In the genomic region with DNA sequence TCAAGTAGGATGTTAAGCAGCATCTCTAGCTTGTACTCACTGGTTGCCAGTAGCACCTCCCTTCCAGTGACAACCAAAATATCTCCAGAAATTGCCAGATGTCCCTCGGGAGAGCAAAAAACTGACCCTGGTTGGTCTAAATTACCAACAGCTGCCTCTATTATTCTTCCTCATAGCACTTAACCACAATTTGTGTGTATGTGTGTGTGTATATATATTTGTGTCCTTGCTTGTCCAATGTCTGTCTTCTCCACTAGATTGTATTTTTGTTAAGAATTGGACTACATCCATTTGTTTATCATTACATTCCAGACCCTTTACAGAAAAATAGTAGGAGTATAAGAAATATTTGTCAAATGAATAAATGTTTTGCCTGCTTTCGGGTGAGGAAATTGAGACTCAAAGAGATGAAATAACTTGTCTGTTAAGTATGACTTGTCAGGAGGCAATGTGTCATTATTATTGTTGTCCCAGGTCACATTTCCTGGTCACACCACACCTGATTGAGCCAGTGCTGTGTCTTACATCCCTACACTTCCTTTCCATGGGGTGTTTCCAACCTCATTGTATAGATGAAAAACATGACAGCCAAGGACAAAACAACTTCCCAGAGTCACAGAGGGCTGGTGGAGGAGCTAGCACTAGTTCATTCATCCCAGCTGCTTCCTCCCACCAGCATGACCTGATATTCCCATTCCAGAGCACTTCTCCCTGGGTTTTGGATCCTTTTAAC, we compare ENCODE assay signal across 27 cellular contexts. TPM values are rescaled to one million over a fixed set of nuclear protein-coding genes. Genes with fewer than 3 reads are reported as not detected.
DNase-seq lines count a peak whose midpoint lies in the region; FAIRE-seq and TF ChIP-seq lines count a peak whose summit lies in the region.
"Had no signal": no experiment of that assay in that cellular context is flagged by ENCODE, and none has a peak within 500 bp of the region (broad histone marks: within the 10 kb centered on the region; RNA-seq: fewer than 3 reads in every experiment).

No MANE protein-coding gene starts in this region.

- no peaks in the 10 kb centered on the region for H3K27me3 ChIP-seq in bronchial epithelial cell (ENCODE audit: control insufficient read depth, insufficient read depth, low read length)
- no peaks in the 10 kb centered on the region for H3K27me3 ChIP-seq in skeletal muscle satellite cell (ENCODE audit: control insufficient read depth, insufficient read depth, low read length)
- H3K27me3 ChIP-seq: colonic mucosa, stomach, transverse colon had no signal

- peak overlapping the region; percentile 13 for H3K4me2 ChIP-seq in skeletal muscle satellite cell (ENCODE audit: low read length)

- H3K4me1 ChIP-seq in skeletal muscle satellite cell (ENCODE audit: control insufficient read depth, insufficient read depth, low read length) = peaks cover 34% of the 10 kb centered on the region
- H3K4me1 ChIP-seq: colonic mucosa, stomach, transverse colon had no signal

- no peak for TF ChIP-seq CTCF in bronchial epithelial cell (IDR thresholded peaks at IDR 0.05; ENCODE audit: insufficient read depth, low read length, severe bottlenecking)

- no peak overlapping the region for H3K4me3 ChIP-seq in bronchial epithelial cell (ENCODE audit: low read depth, low read length)
- no peak overlapping the region for H3K4me3 ChIP-seq in skeletal muscle satellite cell (ENCODE audit: low read length)
- H3K4me3 ChIP-seq: colonic mucosa, stomach, transverse colon had no signal

- no peak for FAIRE-seq in bronchial epithelial cell (lab: Jason Lieb, UNC)
- FAIRE-seq in HTR-8/SVneo (lab: Jason Lieb, UNC) = no peak
- FAIRE-seq: endometrium, small intestine had no signal

- peak overlapping the region; percentile 8 for H3K9ac ChIP-seq in skeletal muscle satellite cell (ENCODE audit: low read depth, low read length)

- DNase-seq in EL (peak; percentile 29), bronchial epithelial cell (ENCODE audit: low read depth) (peak; percentile 74), fibroblast of peridontal ligament (ENCODE audit: extremely low read depth) (peak; percentile 51), HTR-8/SVneo (ENCODE audit: insufficient read length, low spot score) (no peak), NCI-H2227 (lab: John Stamatoyannopoulos, UW; ENCODE audit: unreplicated experiment) (no peak)
- no peak for DNase-seq in activated CD4-positive, alpha-beta T cell treated with anti-CD3 and anti-CD28 coated beads, Interleukin-2, amount 50 U/mL, for 4 hours
- DNase-seq: activated CD4-positive, alpha-beta T cell treated with anti-CD3 and anti-CD28 coated beads for 36 hours; C1 segment of cervical spinal cord; colonic mucosa; H9; Kasumi-1; left colon; midbrain; NCI-H1105; NCI-H510A treated with DMSO at 0.1 percent for 48 hours; Right ventricle myocardium superior; small intestine; stimulated activated CD4-positive, alpha-beta T cell treated with anti-CD3 and anti-CD28 coated beads, Interleukin-4, amount 100 ng/mL, for 24 hours; stomach; T-cell; transverse colon had no signal

- H3K36me3 ChIP-seq in bronchial epithelial cell (ENCODE audit: control insufficient read depth, insufficient read depth, low read length) (peaks cover 1% of the 10 kb centered on the region), skeletal muscle satellite cell (ENCODE audit: insufficient read depth, low read length) (no peaks in the 10 kb centered on the region)
- H3K36me3 ChIP-seq: colonic mucosa, transverse colon had no signal

- no peaks in the 10 kb centered on the region for H3K9me3 ChIP-seq in skeletal muscle satellite cell (replicated peaks; ENCODE audit: low read length)
- H3K9me3 ChIP-seq: colonic mucosa, stomach, transverse colon had no signal

RNA-seq across cellular contexts. Expression of a gene that starts 11.4 kb away (rescaled TPM):
- 35.2 and 43.7 TPM in 2 replicates for total RNA-seq in bronchial epithelial cell
- total RNA-seq in skeletal muscle satellite cell (2012; rRNA removed) = 23.4 and 25.6 TPM in 2 replicates

RNA-seq across cellular contexts. Expression of a gene that starts 24.0 kb away (rescaled TPM):
- total RNA-seq in bronchial epithelial cell = 4.2 and 8.4 TPM in 2 replicates
- total RNA-seq in skeletal muscle satellite cell (2012; rRNA removed) = 9.0 and 10.6 TPM in 2 replicates

RNA-seq across cellular contexts. Expression of a gene that starts 45.2 kb away (rescaled TPM):
- not detected in 2 replicates for total RNA-seq in bronchial epithelial cell
- total RNA-seq in skeletal muscle satellite cell (2012; rRNA removed) = 0.44 TPM in 1 of 2 replicates, not detected in the other
- total RNA-seq: activated CD4-positive, alpha-beta T cell treated with anti-CD3 and anti-CD28 coated beads for 36 hours; activated naive CD4-positive, alpha-beta T cell treated with anti-CD3 and anti-CD28 coated beads, Interleukin-2, amount 50 U/mL, for 72 hours; activated T-helper 1 cell treated with anti-CD3 and anti-CD28 coated beads, Interleukin-12 subunit alpha, Interleukin-12 subunit beta, Interleukin-2, Interleukin-4 antibody, amounts not matched to agents 30 ng/mL and 10 ng/mL and 1 ng/mL, durations not matched to agents 14 hours and 24 hours and 36 hours; glomerular endothelial cell; H9; progenitor cell of endocrine pancreas; Right ventricle myocardium superior; T-cell; transverse colon had no signal

Comparison
In these comparisons a context has a peak if more than half of its experiments do, and no peak if none do; other contexts are left out.
1. DNase-seq: peak in EL (single experiment), bronchial epithelial cell (single experiment) and fibroblast of peridontal ligament (single experiment); none in HTR-8/SVneo (single experiment), NCI-H2227 (single experiment) and activated CD4-positive, alpha-beta T cell treated with anti-CD3 and anti-CD28 coated beads, Interleukin-2, amount 50 U/mL, for 4 hours (0 of 2).